In genomic region chr3:185750702-185751101, GRCh38 we compare ENCODE assay signal across 17 cellular contexts.
"Had no signal": no experiment of that assay in that cellular context is flagged by ENCODE, and none has a peak within 500 bp of the region (broad histone marks: within the 10 kb centered on the region; RNA-seq: fewer than 3 reads in every experiment).

No MANE protein-coding gene starts in this region.

- H3K36me3 ChIP-seq: heart right ventricle, spleen had no signal

- H3K27me3 ChIP-seq: heart right ventricle, spleen had no signal

- H3K27ac Mint-ChIP-seq: activated naive CD4-positive, alpha-beta T cell treated with anti-CD3 and anti-CD28 coated beads, Interleukin-2, amount 50 U/mL, for 72 hours; naive thymus-derived CD8-positive, alpha-beta T cell; T-cell had no signal

- H3K4me3 ChIP-seq: heart right ventricle, lung, spleen had no signal

- H3K36me3 Mint-ChIP-seq: T-cell had no signal

- DNase-seq: activated gamma-delta T cell treated with Interleukin-2 at 50 U/mL for 16 hours; activated T-cell treated with anti-CD3 and anti-CD28 coated beads, Interleukin-2, amount 50 U/mL, for 1 hour; aorta; central memory CD4-positive, alpha-beta T cell; heart right ventricle; kidney; naive thymus-derived CD8-positive, alpha-beta T cell; retina; spleen; stimulated activated CD4-positive, alpha-beta T cell treated with anti-CD3 and anti-CD28 coated beads, Interleukin-4, amount 100 ng/mL, for 4 hours; stimulated activated naive CD8-positive, alpha-beta T cell treated with anti-CD3 and anti-CD28 coated beads, Interleukin-15, Interleukin-2, amounts not matched to agents 100 U/mL and 50 U/mL, for 24 hours; T-cell had no signal

- FAIRE-seq: kidney, TTC549, urothelium cell line had no signal

- H3K27ac ChIP-seq: heart right ventricle, spleen had no signal

- ATAC-seq: activated naive CD4-positive, alpha-beta T cell treated with anti-CD3 and anti-CD28 coated beads, Interleukin-2, amount 50 U/mL, for 72 hours; heart right ventricle; left lobe of liver; naive thymus-derived CD8-positive, alpha-beta T cell; stimulated activated naive CD8-positive, alpha-beta T cell treated with anti-CD3 and anti-CD28 coated beads, Interleukin-15, Interleukin-2, amounts not matched to agents 100 U/mL and 50 U/mL, for 24 hours; T-cell had no signal

- H3K4me3 Mint-ChIP-seq: naive thymus-derived CD8-positive, alpha-beta T cell; T-cell had no signal
